9 cellular contexts compared by ENCODE assay signal in genomic region chr1:217478450-217478849, GRCh38.
"Had no signal": no experiment of that assay in that cellular context is flagged by ENCODE, and none has a peak within 500 bp of the region (broad histone marks: within the 10 kb centered on the region; RNA-seq: fewer than 3 reads in every experiment).

No MANE protein-coding gene starts in this region.

- H3K4me3 Mint-ChIP-seq: HFFc6 had no signal

- ATAC-seq: HCT116, K562 had no signal

- H3K27ac ChIP-seq: GM23248, HL-60 had no signal

- H3K9me3 Mint-ChIP-seq: HFFc6 had no signal

- H3K9me3 ChIP-seq: HAP-1 had no signal

- H3K36me3 ChIP-seq: HAP-1 had no signal

- H3K4me1 ChIP-seq: HAP-1 had no signal

- H3K4me3 ChIP-seq: GM23248, HAP-1, K562 had no signal

- H3K27ac Mint-ChIP-seq: HFFc6 had no signal

- DNase-seq: GM23248, GOT3, H7, HFFc6, IMR-90 had no signal
